In the genomic region with DNA sequence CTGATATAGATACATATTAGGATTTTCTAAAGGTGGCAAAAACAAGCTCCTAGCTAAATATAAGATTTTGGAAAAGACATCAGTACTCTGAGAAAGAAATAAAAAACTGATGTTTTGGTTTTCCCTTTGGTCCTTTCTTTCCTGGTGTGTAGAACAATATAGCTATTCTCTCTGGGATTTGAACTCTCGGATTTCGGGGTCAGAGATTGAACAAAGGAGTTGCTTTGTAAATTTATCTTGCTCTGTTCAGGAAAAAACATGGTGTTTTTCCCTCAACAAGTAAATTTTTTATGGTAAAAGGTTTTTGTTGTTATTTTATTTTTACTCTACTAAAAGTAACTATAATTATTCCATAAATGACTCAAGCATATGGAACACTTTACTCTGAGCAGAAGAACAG, we compare ENCODE assay signal across 29 cellular contexts.
"Had no signal": no experiment of that assay in that cellular context is flagged by ENCODE, and none has a peak within 500 bp of the region (broad histone marks: within the 10 kb centered on the region; RNA-seq: fewer than 3 reads in every experiment).

No MANE protein-coding gene starts in this region.

- H3K4me3 Mint-ChIP-seq: activated CD4-positive, alpha-beta memory T cell treated with anti-CD3 and anti-CD28 coated beads, Interleukin-2, amount 10 ng/mL, durations not matched to agents 7 days and 5 days; activated CD4-positive, alpha-beta T cell treated with anti-CD3 and anti-CD28 coated beads for 36 hours; activated CD4-positive, alpha-beta T cell treated with anti-CD3 and anti-CD28 coated beads, Interleukin-2, amount 10 ng/mL, durations not matched to agents 24 days and 14 days; activated naive CD4-positive, alpha-beta T cell treated with anti-CD3 and anti-CD28 coated beads, Interleukin-2, amount 10 ng/mL, durations not matched to agents 7 days and 5 days; activated naive CD8-positive, alpha-beta T cell treated with anti-CD3 and anti-CD28 coated beads, Interleukin-2, amount 10 ng/mL, durations not matched to agents 7 days and 5 days; activated T-cell treated with anti-CD3 and anti-CD28 coated beads, Interleukin-2, amount 50 U/mL, for 24 hours; activated T-cell treated with anti-CD3 and anti-CD28 coated beads, Interleukin-2, amount 50 U/mL, for 72 hours; brain; dendritic cell treated with granulocyte-macrophage colony-stimulating factor and Interleukin-4, amounts not matched to agents 40 ng/mL and 50 ng/mL, for 4 days; endodermal cell had no signal

- H3K27me3 ChIP-seq: ascending aorta, breast epithelium, cardiac muscle cell, dorsolateral prefrontal cortex, esophagus muscularis mucosa, foreskin keratinocyte, gastroesophageal sphincter had no signal

- ATAC-seq: activated CD4-positive, alpha-beta T cell treated with anti-CD3 and anti-CD28 coated beads for 36 hours; activated naive CD4-positive, alpha-beta T cell treated with anti-CD3 and anti-CD28 coated beads, Interleukin-2, amount 50 U/mL, for 72 hours; activated T-cell treated with anti-CD3 and anti-CD28 coated beads, Interleukin-2, amount 50 U/mL, for 72 hours; foreskin keratinocyte; gastroesophageal sphincter had no signal

- H3K4me3 ChIP-seq: ascending aorta, breast epithelium, cardiac muscle cell, coronary artery, dorsolateral prefrontal cortex, esophagus muscularis mucosa, gastroesophageal sphincter had no signal

- H3K27ac Mint-ChIP-seq: activated CD4-positive, alpha-beta memory T cell treated with anti-CD3 and anti-CD28 coated beads, Interleukin-2, amount 10 ng/mL, durations not matched to agents 7 days and 5 days; activated CD4-positive, alpha-beta T cell treated with anti-CD3 and anti-CD28 coated beads for 36 hours; activated CD4-positive, alpha-beta T cell treated with anti-CD3 and anti-CD28 coated beads, Interleukin-2, amount 10 ng/mL, durations not matched to agents 24 days and 14 days; activated naive CD4-positive, alpha-beta T cell treated with anti-CD3 and anti-CD28 coated beads, Interleukin-2, amount 10 ng/mL, durations not matched to agents 7 days and 5 days; activated naive CD4-positive, alpha-beta T cell treated with anti-CD3 and anti-CD28 coated beads, Interleukin-2, amount 50 U/mL, for 72 hours; activated naive CD8-positive, alpha-beta T cell treated with anti-CD3 and anti-CD28 coated beads, Interleukin-2, amount 10 ng/mL, durations not matched to agents 7 days and 5 days; activated T-cell treated with anti-CD3 and anti-CD28 coated beads, Interleukin-2, amount 50 U/mL, for 24 hours; activated T-cell treated with anti-CD3 and anti-CD28 coated beads, Interleukin-2, amount 50 U/mL, for 72 hours; brain; dendritic cell treated with granulocyte-macrophage colony-stimulating factor and Interleukin-4, amounts not matched to agents 40 ng/mL and 50 ng/mL, for 4 days; endodermal cell had no signal

- H3K27me3 Mint-ChIP-seq: activated CD4-positive, alpha-beta memory T cell treated with anti-CD3 and anti-CD28 coated beads, Interleukin-2, amount 10 ng/mL, durations not matched to agents 7 days and 5 days; activated CD4-positive, alpha-beta T cell treated with anti-CD3 and anti-CD28 coated beads for 36 hours; activated CD4-positive, alpha-beta T cell treated with anti-CD3 and anti-CD28 coated beads, Interleukin-2, amount 10 ng/mL, durations not matched to agents 24 days and 14 days; activated naive CD4-positive, alpha-beta T cell treated with anti-CD3 and anti-CD28 coated beads, Interleukin-2, amount 10 ng/mL, durations not matched to agents 7 days and 5 days; activated naive CD8-positive, alpha-beta T cell treated with anti-CD3 and anti-CD28 coated beads, Interleukin-2, amount 10 ng/mL, durations not matched to agents 7 days and 5 days; activated T-cell treated with anti-CD3 and anti-CD28 coated beads, Interleukin-2, amount 50 U/mL, for 24 hours; dendritic cell treated with granulocyte-macrophage colony-stimulating factor and Interleukin-4, amounts not matched to agents 40 ng/mL and 50 ng/mL, for 4 days had no signal

- H3K9me3 ChIP-seq: ascending aorta, breast epithelium, esophagus muscularis mucosa, gastroesophageal sphincter had no signal

- H3K4me1 ChIP-seq: ascending aorta, breast epithelium, esophagus muscularis mucosa, foreskin keratinocyte, gastroesophageal sphincter had no signal

- H3K36me3 ChIP-seq: ascending aorta, breast epithelium, cardiac muscle cell, esophagus muscularis mucosa, gastroesophageal sphincter had no signal

- DNase-seq: activated CD4-positive, alpha-beta memory T cell treated with anti-CD3 and anti-CD28 coated beads, Interleukin-2, amount 10 ng/mL, durations not matched to agents 7 days and 5 days; activated CD4-positive, alpha-beta T cell treated with anti-CD3 and anti-CD28 coated beads for 36 hours; activated CD4-positive, alpha-beta T cell treated with anti-CD3 and anti-CD28 coated beads, Interleukin-2, amount 10 ng/mL, durations not matched to agents 24 days and 14 days; activated CD4-positive, CD25-positive, alpha-beta regulatory T cell; activated CD4-positive, CD25-positive, alpha-beta regulatory T cell treated with anti-CD3 and anti-CD28 coated beads, Interleukin-2, amount 50 U/mL, for 72 hours; activated CD8-positive, alpha-beta memory T cell treated with anti-CD3 and anti-CD28 coated beads, Interleukin-2, amount 50 U/mL, for 48 hours; activated gamma-delta T cell; activated naive CD4-positive, alpha-beta T cell; activated naive CD4-positive, alpha-beta T cell treated with anti-CD3 and anti-CD28 coated beads, Interleukin-2, amount 10 ng/mL, durations not matched to agents 7 days and 5 days; activated naive CD8-positive, alpha-beta T cell treated with anti-CD3 and anti-CD28 coated beads, Interleukin-2, amount 10 ng/mL, durations not matched to agents 7 days and 5 days; activated T-cell treated with anti-CD3 and anti-CD28 coated beads for 4 hours; activated T-cell treated with anti-CD3 and anti-CD28 coated beads, Interleukin-2, amount 50 U/mL, for 24 hours; activated T-cell treated with anti-CD3 and anti-CD28 coated beads, Interleukin-2, amount 50 U/mL, for 72 hours; central memory CD4-positive, alpha-beta T cell; dorsolateral prefrontal cortex; effector memory CD4-positive, alpha-beta T cell; endodermal cell; erythroblast; foreskin keratinocyte; T-helper 2 cell had no signal

- H3K36me3 Mint-ChIP-seq: activated naive CD4-positive, alpha-beta T cell treated with anti-CD3 and anti-CD28 coated beads, Interleukin-2, amount 10 ng/mL, durations not matched to agents 7 days and 5 days; activated naive CD4-positive, alpha-beta T cell treated with anti-CD3 and anti-CD28 coated beads, Interleukin-2, amount 50 U/mL, for 72 hours; activated naive CD8-positive, alpha-beta T cell treated with anti-CD3 and anti-CD28 coated beads, Interleukin-2, amount 10 ng/mL, durations not matched to agents 7 days and 5 days; brain had no signal

- H3K9me3 Mint-ChIP-seq: activated CD4-positive, alpha-beta memory T cell treated with anti-CD3 and anti-CD28 coated beads, Interleukin-2, amount 10 ng/mL, durations not matched to agents 7 days and 5 days; activated CD4-positive, alpha-beta T cell treated with anti-CD3 and anti-CD28 coated beads, Interleukin-2, amount 10 ng/mL, durations not matched to agents 24 days and 14 days; activated naive CD4-positive, alpha-beta T cell treated with anti-CD3 and anti-CD28 coated beads, Interleukin-2, amount 10 ng/mL, durations not matched to agents 7 days and 5 days; activated naive CD8-positive, alpha-beta T cell treated with anti-CD3 and anti-CD28 coated beads, Interleukin-2, amount 10 ng/mL, durations not matched to agents 7 days and 5 days; brain; dendritic cell treated with granulocyte-macrophage colony-stimulating factor and Interleukin-4, amounts not matched to agents 40 ng/mL and 50 ng/mL, for 4 days; endodermal cell had no signal

- H3K27ac ChIP-seq: ascending aorta, breast epithelium, cardiac muscle cell, coronary artery, dorsolateral prefrontal cortex, esophagus muscularis mucosa, foreskin keratinocyte, gastroesophageal sphincter had no signal

- H3K4me1 Mint-ChIP-seq: activated CD4-positive, alpha-beta memory T cell treated with anti-CD3 and anti-CD28 coated beads, Interleukin-2, amount 10 ng/mL, durations not matched to agents 7 days and 5 days; activated CD4-positive, alpha-beta T cell treated with anti-CD3 and anti-CD28 coated beads for 36 hours; activated CD4-positive, alpha-beta T cell treated with anti-CD3 and anti-CD28 coated beads, Interleukin-2, amount 10 ng/mL, durations not matched to agents 24 days and 14 days; activated naive CD4-positive, alpha-beta T cell treated with anti-CD3 and anti-CD28 coated beads, Interleukin-2, amount 10 ng/mL, durations not matched to agents 7 days and 5 days; activated naive CD8-positive, alpha-beta T cell treated with anti-CD3 and anti-CD28 coated beads, Interleukin-2, amount 10 ng/mL, durations not matched to agents 7 days and 5 days had no signal
